Comparison of ENCODE assay signal across 8 cellular contexts in genomic region chr22:46088541-46089311, GRCh38.
DNase-seq lines count a peak whose midpoint lies in the region; ATAC-seq and TF ChIP-seq lines count a peak whose summit lies in the region.

No MANE protein-coding gene starts in this region.

- H3K27ac Mint-ChIP-seq in CD4-positive, alpha-beta T cell: no peak overlapping the region
- no peak overlapping the region for H3K27ac Mint-ChIP-seq in GM23338

- H2AK5ac ChIP-seq in IMR-90 (ENCODE audit: low read depth, low read length): peak overlapping the region; percentile 31; the same call in 1 of the 2 replicates

- no peak overlapping the region for H2AFZ ChIP-seq in IMR-90 (replicated peaks; ENCODE audit: low read length, poor library complexity)
- no peak overlapping the region for H2AFZ ChIP-seq in GM23338

- H3K9me2 ChIP-seq in GM23338 (ENCODE audit: insufficient read depth): no peaks in the 10 kb centered on the region

- TF ChIP-seq CTCF in IMR-90 (conservative IDR thresholded peaks at IDR 0.05; ENCODE audit: low read depth, low read length): no peak
- TF ChIP-seq CTCF in liver (IDR thresholded peaks at IDR 0.05; ENCODE audit: low read depth, low read length, missing input control): no peak
- TF ChIP-seq CTCF in CD4-positive, alpha-beta T cell (IDR thresholded peaks at IDR 0.05): no peak
- no peak for TF ChIP-seq CTCF in GM23338 (conservative IDR thresholded peaks at IDR 0.05; ENCODE audit: low read depth in 2 of 2)

- ATAC-seq in IMR-90 (ENCODE audit: low read depth) (no peak), GM23338 (no peak)
- ATAC-seq in CD4-positive, alpha-beta T cell (ENCODE audit: poor library complexity): no peak

- dilution Hi-C loops in IMR-90 (cut with HindIII; ENCODE audit: low sequenced_read_pairs, unreplicated experiment): no loop called here

- H3K4me1 ChIP-seq in IMR-90 (ENCODE audit: control insufficient read depth, insufficient read depth, low read length): peaks cover 31% of the 10 kb centered on the region
- H3K4me1 ChIP-seq in liver (ENCODE audit: control insufficient read depth in 4 of 4, insufficient read depth in 4 of 4, low read length in 3 of 4): peaks cover 42 to 88% (median 74%) of the 10 kb centered on the region in 4 donors
- no peaks in the 10 kb centered on the region for H3K4me1 ChIP-seq in GM23338 (ENCODE audit: insufficient read depth)

- peak overlapping the region; percentile 38 to 45; a peak in 1 of 4 replicates for H4K8ac ChIP-seq in IMR-90 (ENCODE audit: low read depth in 2 of 2, low read length in 2 of 2)

- no peak overlapping the region for H2BK120ac ChIP-seq in IMR-90 (ENCODE audit: low read depth, low read length)

- H3K4me3 Mint-ChIP-seq in CD4-positive, alpha-beta T cell: no peak overlapping the region
- no peak overlapping the region for H3K4me3 Mint-ChIP-seq in GM23338

- CTCF ChIA-PET in IMR-90 (lab: Yijun Ruan, JAX): interaction anchor here (1.0 kb wide), 1 partner anchor 82 kb away, joined by 4 read pairs; no protein-coding TSS in a partner anchor
- CTCF ChIA-PET in CD4-positive, alpha-beta T cell (lab: Charles Lee): interaction anchor here (1.7 kb wide), 1 partner anchor 83 kb away, joined by 3 read pairs; no protein-coding TSS in a partner anchor

- H3K9ac ChIP-seq in IMR-90 (ENCODE audit: low read depth, low read length): 0 out of 2 replicates have a peak overlapping the region, but pooled peaks have one; percentile 24
- peak overlapping the region in 1 of 2 donors; percentile 77 for H3K9ac ChIP-seq in liver (ENCODE audit: low read depth in 1 of 2, low read length in 2 of 2)

- peak overlapping the region; percentile 52 for H2AK9ac ChIP-seq in IMR-90 (replicated peaks; ENCODE audit: low read depth, low read length, poor library complexity)

- 67% methylated on average over 8 of the region's 25 CpGs; no CpG with 5 or more reads in 1 of the 2 experiments for WGBS in IMR-90 (ENCODE audit: extremely low coverage in 2 of 2, insufficient read length in 1 of 2), 2 experiments
- WGBS in liver: 35% methylated on average over 25 of the region's 25 CpGs

- H3K4me1 Mint-ChIP-seq in CD4-positive, alpha-beta T cell (ENCODE audit: low read depth): peaks cover 3% of the 10 kb centered on the region
- H3K4me1 Mint-ChIP-seq in GM23338: no peaks in the 10 kb centered on the region; the same call in 2 of the 3 replicates

- in situ Hi-C loops in IMR-90 (cut with MboI; ENCODE audit: low sequenced_read_pairs): no loop called here

- no peaks in the 10 kb centered on the region for H3F3A ChIP-seq in GM23338 (replicated peaks; ENCODE audit: low read depth)

- H3K79me2 ChIP-seq in GM23338 (replicated peaks; ENCODE audit: insufficient read depth): peaks cover 7% of the 10 kb centered on the region

- no peaks in the 10 kb centered on the region for H3K9me3 Mint-ChIP-seq in CD4-positive, alpha-beta T cell
- peaks cover 2% of the 10 kb centered on the region; the same call in 1 of the 3 replicates for H3K9me3 Mint-ChIP-seq in GM23338

- no peak overlapping the region for H3K4me3 ChIP-seq in IMR-90 (ENCODE audit: insufficient read depth, low read depth, low read length)
- H3K4me3 ChIP-seq in liver (ENCODE audit: low read depth in 1 of 3, low read length in 3 of 3): peak overlapping the region in 2 of 3 donors; percentile 34 to 45
- no peak overlapping the region for H3K4me3 ChIP-seq in GM23338

- H3K79me1 ChIP-seq in IMR-90 (ENCODE audit: low read depth in 1 of 2, low read length in 2 of 2): peaks cover 12 to 84% of the 10 kb centered on the region in 2 experiments; a peak in 3 of 4 replicates

- no peaks in the 10 kb centered on the region for H3K27me3 ChIP-seq in IMR-90 (ENCODE audit: control insufficient read depth, insufficient read depth, low read length)
- no peaks in the 10 kb centered on the region for H3K27me3 ChIP-seq in liver (ENCODE audit: control insufficient read depth in 4 of 4, insufficient read depth in 4 of 4, low read length in 3 of 4)
- H3K27me3 ChIP-seq in CD4-positive, alpha-beta T cell (ENCODE audit: control insufficient read depth, insufficient read depth, low read length): no peaks in the 10 kb centered on the region
- H3K27me3 ChIP-seq in GM23338 (ENCODE audit: insufficient read depth): no peaks in the 10 kb centered on the region

- H3K4ac ChIP-seq in IMR-90 (ENCODE audit: low read depth, low read length): peak overlapping the region; percentile 38

- intact Hi-C loops in IMR-90 (cut with micrococcal nuclease): no loop called here
- intact Hi-C loops in CD4-positive, alpha-beta T cell (cut with DNase I, micrococcal nuclease): no loop called here

- POLR2A ChIA-PET in IMR-90 (lab: Charles Lee; ENCODE audit: unreplicated experiment): no interaction called here
- POLR2A ChIA-PET in CD4-positive, alpha-beta T cell (lab: Charles Lee): no interaction called here

- TF ChIP-seq RAD21 in IMR-90 (IDR thresholded peaks at IDR 0.05; ENCODE audit: low read length): no peak
- peak in 1 of 2 donors; percentile 34 for TF ChIP-seq RAD21 in liver (IDR thresholded peaks at IDR 0.05)

- no peak overlapping the region for H3K56ac ChIP-seq in IMR-90 (ENCODE audit: extremely low read depth, insufficient read depth, low read length)

- no peaks in the 10 kb centered on the region for H3K27me3 Mint-ChIP-seq in CD4-positive, alpha-beta T cell
- H3K27me3 Mint-ChIP-seq in GM23338 (ENCODE audit: insufficient read depth, low read depth, poor library complexity): peaks cover 8% of the 10 kb centered on the region

- H3K23ac ChIP-seq in IMR-90 (ENCODE audit: low read depth, low read length): peak overlapping the region; percentile 33; the same call in 1 of the 2 replicates

- H3K36me3 ChIP-seq in IMR-90 (ENCODE audit: control insufficient read depth, insufficient read depth, low read length) (peaks cover 56% of the 10 kb centered on the region), liver (ENCODE audit: control insufficient read depth in 4 of 4, insufficient read depth in 3 of 4, low read depth in 1 of 4, low read length in 3 of 4) (peaks cover 0 to 1% (median 0%) of the 10 kb centered on the region in 4 donors), GM23338 (ENCODE audit: insufficient read depth) (no peaks in the 10 kb centered on the region)

- H3K36me3 Mint-ChIP-seq in CD4-positive, alpha-beta T cell (ENCODE audit: low read depth): peaks cover 6% of the 10 kb centered on the region
- H3K36me3 Mint-ChIP-seq in GM23338 (ENCODE audit: low read depth): no peaks in the 10 kb centered on the region; the same call in 2 of the 3 replicates

- 0 out of 2 replicates have a peak overlapping the region, but pooled peaks have one; percentile 3 for H4K91ac ChIP-seq in IMR-90 (ENCODE audit: insufficient read depth, low read depth, low read length)

- peak overlapping the region; percentile 37 for H2BK5ac ChIP-seq in IMR-90 (ENCODE audit: low read depth, low read length, poor library complexity, severe bottlenecking)

- no peak overlapping the region for H4K5ac ChIP-seq in IMR-90 (ENCODE audit: low read depth, low read length)

- DNase-seq in IMR-90: peak; percentile 64
- DNase-seq in dedifferentiated amniotic fluid mesenchymal stem cell (ENCODE audit: extremely low spot score): peak; percentile 48
- no peak for DNase-seq in CD4-positive, alpha-beta T cell
- no peak for DNase-seq in NCI-H187 treated with DMSO at 0.1 percent for 48 hours (lab: John Stamatoyannopoulos, UW)
- no peak for DNase-seq in GM23338 (ENCODE audit: low spot score)
- DNase-seq in erythroblast (lab: John Stamatoyannopoulos, UW): no peak

- H4K20me1 ChIP-seq in IMR-90 (ENCODE audit: insufficient read depth, low read length) (peaks cover 73% of the 10 kb centered on the region), GM23338 (replicated peaks; ENCODE audit: insufficient read depth) (no peaks in the 10 kb centered on the region)

- no peak overlapping the region for H2BK15ac ChIP-seq in IMR-90 (ENCODE audit: low read depth, low read length)

- H3K9me1 ChIP-seq in IMR-90 (ENCODE audit: insufficient read depth, low read length): peaks cover 25% of the 10 kb centered on the region

- no peak overlapping the region for H2BK20ac ChIP-seq in IMR-90 (ENCODE audit: low read depth, low read length)

- H3K4me2 ChIP-seq in IMR-90 (ENCODE audit: low read depth, low read length): no peak overlapping the region; the same call in 1 of the 2 replicates
- no peak overlapping the region for H3K4me2 ChIP-seq in GM23338

- H3K27ac ChIP-seq in IMR-90 (ENCODE audit: insufficient read depth, low read length): peak overlapping the region; percentile 56; the same call in 1 of the 2 replicates
- H3K27ac ChIP-seq in liver (ENCODE audit: low read depth in 1 of 2, low read length in 2 of 2): peak overlapping the region; percentile 80 to 96
- peak overlapping the region; percentile 98 for H3K27ac ChIP-seq in temporal lobe (ENCODE audit: low read depth, low read length)
- no peak overlapping the region for H3K27ac ChIP-seq in CD4-positive, alpha-beta T cell (ENCODE audit: low read depth, low read length)
- H3K27ac ChIP-seq in GM23338 (ENCODE audit: low read depth): no peak overlapping the region

- BruUV-seq in IMR-90 (replicated peaks; lab: Mats Ljungman, UMichigan): no TSS peak

- TF ChIP-seq POLR2A in IMR-90 (IDR thresholded peaks at IDR 0.05; ENCODE audit: low read depth, low read length) (no peak), erythroblast (IDR thresholded peaks at IDR 0.05; ENCODE audit: low read length) (no peak)

- 0 out of 2 replicates have a peak overlapping the region, but pooled peaks have one; percentile 13 for H3K14ac ChIP-seq in IMR-90 (replicated peaks; ENCODE audit: low read depth, low read length)

- no peaks in the 10 kb centered on the region for H3K9me3 ChIP-seq in IMR-90 (ENCODE audit: control insufficient read depth, insufficient read depth, low read length)
- no peaks in the 10 kb centered on the region for H3K9me3 ChIP-seq in liver (ENCODE audit: control insufficient read depth in 4 of 4, low read length in 3 of 4)
- no peaks in the 10 kb centered on the region for H3K9me3 ChIP-seq in CD4-positive, alpha-beta T cell (ENCODE audit: control insufficient read depth, low read length)

- no peak overlapping the region for H3K18ac ChIP-seq in IMR-90 (ENCODE audit: low read depth, low read length)

TF ChIP-seq in IMR-90, 13 proteins besides CTCF, POLR2A, EP300 and RAD21 (continues in another document):
- TF ChIP-seq NFE2L2 (IDR thresholded peaks at IDR 0.05; ENCODE audit: low read depth, low read length): no peak
- no peak for TF ChIP-seq CHD1 (IDR thresholded peaks at IDR 0.05; ENCODE audit: low read depth, low read length)
- no peak for TF ChIP-seq CEBPB (IDR thresholded peaks at IDR 0.05; ENCODE audit: low read depth, low read length)

TF ChIP-seq in liver, 16 proteins besides CTCF, POLR2A, EP300 and RAD21 (continues in another document):
- TF ChIP-seq SP1 (IDR thresholded peaks at IDR 0.05) (peak; percentile 66), HNF4A (conservative IDR thresholded peaks at IDR 0.05) (peak; percentile 34 to 52), TAF1 (conservative IDR thresholded peaks at IDR 0.05) (no peak), RXRA (IDR thresholded peaks at IDR 0.05) (peak in 1 of 2 donors; percentile 64)

Comparison
In these comparisons a context has a peak if more than half of its experiments do, and no peak if none do; other contexts are left out.
1. DNase-seq: peak in IMR-90 (single experiment) and dedifferentiated amniotic fluid mesenchymal stem cell (single experiment); none in CD4-positive, alpha-beta T cell (0 of 10), NCI-H187 treated with DMSO at 0.1 percent for 48 hours (single experiment), GM23338 (single experiment) and erythroblast (0 of 2).
2. H3K27ac ChIP-seq: peak in IMR-90 (single experiment), liver (2 of 2) and temporal lobe (single experiment); none in CD4-positive, alpha-beta T cell (single experiment) and GM23338 (single experiment).
3. H3K4me3 ChIP-seq: peak in liver (2 of 3); none in IMR-90 (single experiment) and GM23338 (single experiment).